ENCODE assay signal across 8 cellular contexts in the genomic region with DNA sequence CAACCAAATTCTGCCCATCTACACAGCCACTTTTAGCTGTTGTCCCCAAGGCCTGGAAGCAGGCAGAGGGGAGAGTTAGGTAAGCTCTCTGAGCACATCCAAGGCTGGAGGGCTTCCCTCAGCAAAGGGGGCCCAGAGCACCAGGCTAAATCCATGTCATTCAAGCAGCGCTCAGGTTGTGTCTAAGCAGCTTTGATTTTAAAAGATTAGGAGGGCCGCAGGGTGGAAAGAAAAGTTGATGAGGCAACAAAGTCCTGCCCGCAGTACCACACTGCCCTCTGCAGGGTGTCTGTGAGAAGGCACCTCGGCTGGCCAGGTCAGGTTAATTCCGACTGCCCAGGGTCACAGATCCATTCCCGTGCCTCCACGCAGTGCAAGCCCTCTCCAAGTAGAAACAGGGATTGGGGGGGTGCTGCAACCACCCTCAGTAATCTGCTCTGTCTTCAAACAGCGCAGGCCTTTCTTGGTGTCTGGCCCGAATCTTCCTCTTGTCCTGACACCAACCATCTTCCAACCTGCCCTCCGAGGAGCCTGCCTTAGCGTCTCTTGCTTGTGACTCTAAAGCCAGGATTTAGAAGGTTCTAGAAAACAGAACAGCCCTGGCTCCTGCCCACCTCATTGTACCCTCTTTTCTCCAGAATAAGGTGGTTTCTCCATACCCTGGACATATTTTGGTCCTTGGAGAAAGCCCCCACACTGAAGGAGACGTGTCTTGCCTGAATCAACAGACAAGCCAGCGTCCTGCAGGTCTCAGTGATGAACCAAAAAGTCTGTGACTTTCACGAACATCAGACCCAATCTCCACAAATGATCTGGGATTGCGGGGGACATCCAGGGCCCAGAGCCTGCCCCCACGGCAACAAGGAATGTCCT.
DNase-seq lines count a peak whose midpoint lies in the region; ATAC-seq and TF ChIP-seq lines count a peak whose summit lies in the region.

No MANE protein-coding gene starts in this region.

- H4K20me1 ChIP-seq in SU-DHL-6 (ENCODE audit: low read depth, low read length) = no peaks in the 10 kb centered on the region

- H3K27ac ChIP-seq in A673 (ENCODE audit: low read depth, low read length, poor library complexity, severe bottlenecking) (no peak overlapping the region), SU-DHL-6 (ENCODE audit: low read depth, low read length) (no peak overlapping the region), heart left ventricle (peak overlapping the region in 11 of 12 donors; percentile 35 to 74 (median 58)), tibial nerve (peak overlapping the region; percentile 53 to 91 (median 72))

- intact Hi-C loops in A673 (cut with micrococcal nuclease; ENCODE audit: unreplicated experiment) (loop anchor here (2.0 to 5.0 kb wide), 5 partner anchors 186 to 1195 kb away; partner anchors contain the start of gene IGFBP5), heart left ventricle (cut with DNase I) (loop anchor here (2.0 to 10.0 kb wide), 22 partner anchors 44 to 1199 kb away; partner anchors contain the start of gene IGFBP5 (in 5 of the 10))

- peak; percentile 96 for TF ChIP-seq CTCF in A673 (conservative IDR thresholded peaks at IDR 0.05; ENCODE audit: low read depth, low read length)
- peak; percentile 58 for TF ChIP-seq CTCF in SU-DHL-6 (IDR thresholded peaks at IDR 0.05; ENCODE audit: insufficient read depth, low read length, poor library complexity, severe bottlenecking)
- peak; percentile 90 to 99 (median 97) for TF ChIP-seq CTCF in heart left ventricle (IDR thresholded peaks at IDR 0.05)
- peak; percentile 86 to 97 (median 96) for TF ChIP-seq CTCF in tibial nerve (IDR thresholded peaks at IDR 0.05)

- H3K27me3 ChIP-seq in A673 (replicated peaks; ENCODE audit: insufficient read depth, low read depth, low read length, poor library complexity) = no peaks in the 10 kb centered on the region
- no peaks in the 10 kb centered on the region for H3K27me3 ChIP-seq in SU-DHL-6 (ENCODE audit: low read length)
- H3K27me3 ChIP-seq in heart left ventricle = no peaks in the 10 kb centered on the region
- no peaks in the 10 kb centered on the region for H3K27me3 ChIP-seq in tibial nerve

- TF ChIP-seq POLR2A in heart left ventricle (IDR thresholded peaks at IDR 0.05) (no peak), tibial nerve (IDR thresholded peaks at IDR 0.05) (no peak)

- WGBS in heart left ventricle, 4 donors = 38 to 46% (median 43%) methylated on average over 15 to 16 of the region's 16 CpGs
- 20 to 34% methylated on average over 16 of the region's 16 CpGs for WGBS in tibial nerve, 2 donors

- H3K4me3 ChIP-seq in A673 (ENCODE audit: low read depth, low read length, poor library complexity, severe bottlenecking) = no peak overlapping the region
- H3K4me3 ChIP-seq in SU-DHL-6 (ENCODE audit: insufficient read depth, low read length, poor library complexity, severe bottlenecking) = no peak overlapping the region
- H3K4me3 ChIP-seq in heart left ventricle = no peak overlapping the region
- H3K4me3 ChIP-seq in tibial nerve = no peak overlapping the region

- H3F3A ChIP-seq in SU-DHL-6 (ENCODE audit: insufficient read depth) = no peaks in the 10 kb centered on the region

- CTCF ChIA-PET in A673 (lab: Charles Lee) = interaction anchor here (0.5 to 1.1 kb wide), 9 partner anchors 10 to 1031 kb away, joined by 3 to 7 read pairs (median 4); partner anchors contain the start of gene IGFBP5

- H3K9ac ChIP-seq in SU-DHL-6 (ENCODE audit: low read length) = no peak overlapping the region

- no peak overlapping the region for H2AFZ ChIP-seq in SU-DHL-6 (ENCODE audit: low read depth, low read length, severe bottlenecking)

- no peaks in the 10 kb centered on the region for H3K9me3 ChIP-seq in A673 (ENCODE audit: low read depth, low read length, poor library complexity, severe bottlenecking)
- no peaks in the 10 kb centered on the region for H3K9me3 ChIP-seq in SU-DHL-6 (ENCODE audit: insufficient read depth, low read length)
- H3K9me3 ChIP-seq in heart left ventricle = peaks cover 0 to 7% (median 0%) of the 10 kb centered on the region in 12 donors
- H3K9me3 ChIP-seq in tibial nerve = peaks cover 0 to 8% (median 0%) of the 10 kb centered on the region in 4 donors

- TF ChIP-seq EP300 in tibial nerve (IDR thresholded peaks at IDR 0.05) = peak in 1 of 2 donors; percentile 51

- POLR2A ChIA-PET in A673 (lab: Charles Lee; ENCODE audit: low non-redundant PET) = no interaction called here

- no peaks in the 10 kb centered on the region for H3K9me2 ChIP-seq in SU-DHL-6 (replicated peaks; ENCODE audit: insufficient read depth, low read length)

- no peaks in the 10 kb centered on the region for H3K9me3 Mint-ChIP-seq in activated naive CD8-positive, alpha-beta T cell treated with anti-CD3 and anti-CD28 coated beads, Interleukin-2, amount 50 U/mL, for 24 hours

- peaks cover 3% of the 10 kb centered on the region for H3K4me1 Mint-ChIP-seq in activated naive CD8-positive, alpha-beta T cell treated with anti-CD3 and anti-CD28 coated beads, Interleukin-2, amount 50 U/mL, for 24 hours

- no TSS peak for BruUV-seq in A673 (replicated peaks; lab: Mats Ljungman, UMichigan)

- no peak overlapping the region for H3K4me2 ChIP-seq in SU-DHL-6 (ENCODE audit: low read depth, low read length, poor library complexity, severe bottlenecking)

- no peak overlapping the region for H3K4me3 Mint-ChIP-seq in activated naive CD8-positive, alpha-beta T cell treated with anti-CD3 and anti-CD28 coated beads, Interleukin-2, amount 50 U/mL, for 24 hours

- H3K36me3 ChIP-seq in A673 (ENCODE audit: insufficient read depth, low read length, poor library complexity, severe bottlenecking) = no peaks in the 10 kb centered on the region
- no peaks in the 10 kb centered on the region for H3K36me3 ChIP-seq in SU-DHL-6 (ENCODE audit: low read length)
- H3K36me3 ChIP-seq in heart left ventricle = no peaks in the 10 kb centered on the region
- no peaks in the 10 kb centered on the region for H3K36me3 ChIP-seq in tibial nerve

- H3K27me3 Mint-ChIP-seq in activated naive CD8-positive, alpha-beta T cell treated with anti-CD3 and anti-CD28 coated beads, Interleukin-2, amount 50 U/mL, for 24 hours = peaks cover 6% of the 10 kb centered on the region

- H3K4me1 ChIP-seq in A673 (ENCODE audit: insufficient read depth, low read length, poor library complexity, severe bottlenecking) (no peaks in the 10 kb centered on the region), heart left ventricle (peaks cover 0 to 28% (median 17%) of the 10 kb centered on the region in 12 donors), tibial nerve (peaks cover 0 to 46% (median 15%) of the 10 kb centered on the region in 4 donors)

- H3K79me2 ChIP-seq in SU-DHL-6 (ENCODE audit: insufficient read depth, low read length) = no peaks in the 10 kb centered on the region

- H3K27ac Mint-ChIP-seq in activated naive CD8-positive, alpha-beta T cell treated with anti-CD3 and anti-CD28 coated beads, Interleukin-2, amount 50 U/mL, for 24 hours = no peak overlapping the region

- DNase-seq in A673 (ENCODE audit: low spot score) (peak; percentile 71), GM19238 (ENCODE audit: insufficient read length, low spot score) (peak; percentile 46), NCI-H1105 (lab: John Stamatoyannopoulos, UW) (peak; percentile 24), heart left ventricle (peak; percentile 76 to 88 (median 82)), pons (ENCODE audit: low spot score) (peak; percentile 82), tibial nerve (ENCODE audit: low spot score in 2 of 2) (peak; percentile 72 to 92)
- peak; percentile 85 for DNase-seq in activated naive CD8-positive, alpha-beta T cell treated with anti-CD3 and anti-CD28 coated beads, Interleukin-2, amount 50 U/mL, for 24 hours

- no peaks in the 10 kb centered on the region for H3K36me3 Mint-ChIP-seq in activated naive CD8-positive, alpha-beta T cell treated with anti-CD3 and anti-CD28 coated beads, Interleukin-2, amount 50 U/mL, for 24 hours (ENCODE audit: low read depth)

- peak; percentile 72 for ATAC-seq in activated naive CD8-positive, alpha-beta T cell treated with anti-CD3 and anti-CD28 coated beads, Interleukin-2, amount 50 U/mL, for 24 hours
- ATAC-seq in heart left ventricle = peak; percentile 42 to 82 (median 77)

Comparison
In these comparisons a context has a peak if more than half of its experiments do, and no peak if none do; other contexts are left out.
1. DNase-seq: peak in every context shown above with its lines; median percentile 85 in activated naive CD8-positive, alpha-beta T cell treated with anti-CD3 and anti-CD28 coated beads, Interleukin-2, amount 50 U/mL, for 24 hours; 82 in heart left ventricle; 82 in pons; 82 in tibial nerve; 71 in A673; 46 in GM19238; 24 in NCI-H1105.
2. H3K27ac ChIP-seq: peak in heart left ventricle (11 of 12) and tibial nerve (4 of 4); none in A673 (single experiment) and SU-DHL-6 (single experiment).
3. Peak in every context shown above with its lines, with median percentiles within 50 percentile points of each other: CTCF ChIP-seq.